ENCODE assay signal across 30 cellular contexts in the genomic region with DNA sequence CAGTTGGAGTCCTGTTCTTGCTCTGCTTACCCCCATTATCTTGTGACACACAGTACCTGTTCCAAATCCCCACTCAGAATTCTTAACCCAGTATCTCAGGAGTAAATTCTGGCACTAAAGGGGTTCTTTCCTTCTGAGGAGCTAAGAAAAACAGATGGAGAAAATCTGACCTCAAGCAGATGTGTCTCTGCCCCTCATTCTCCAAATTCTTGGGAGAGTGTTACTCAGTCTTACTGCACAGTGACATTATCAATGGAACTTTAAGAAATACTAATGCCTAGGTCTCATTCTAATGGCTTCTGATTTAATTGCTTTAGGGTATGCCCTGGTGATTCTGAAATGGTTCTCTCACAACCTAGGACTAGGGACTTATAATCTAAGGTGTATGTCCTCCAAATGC.
"Had no signal": no experiment of that assay in that cellular context is flagged by ENCODE, and none has a peak within 500 bp of the region (broad histone marks: within the 10 kb centered on the region; RNA-seq: fewer than 3 reads in every experiment).

No MANE protein-coding gene starts in this region.

- H3K9me3 ChIP-seq: adrenal gland, MG63, SJCRH30 had no signal

- H3K27me3 ChIP-seq: adrenal gland, MG63, SJCRH30 had no signal

- ATAC-seq: activated CD8-positive, alpha-beta memory T cell treated with anti-CD3 and anti-CD28 coated beads, Interleukin-2, amount 10 ng/mL, durations not matched to agents 7 days and 5 days; activated naive CD4-positive, alpha-beta T cell treated with anti-CD3 and anti-CD28 coated beads, Interleukin-2, amount 50 U/mL, for 72 hours; Panc1 had no signal

- H3K36me3 ChIP-seq: adrenal gland, MG63, SJCRH30, WERI-Rb-1 had no signal

- H3K27ac ChIP-seq: adrenal gland, SJCRH30, SK-N-MC, WERI-Rb-1 had no signal

- DNase-seq: activated CD4-positive, alpha-beta memory T cell treated with anti-CD3 and anti-CD28 coated beads, Interleukin-2, amount 10 ng/mL, durations not matched to agents 7 days and 5 days; activated CD4-positive, alpha-beta T cell treated with anti-CD3 and anti-CD28 coated beads for 1 hour; activated CD4-positive, alpha-beta T cell treated with anti-CD3 and anti-CD28 coated beads for 48 hours; activated CD4-positive, CD25-positive, alpha-beta regulatory T cell; activated CD8-positive, alpha-beta memory T cell treated with anti-CD3 and anti-CD28 coated beads for 24 hours; activated CD8-positive, alpha-beta memory T cell treated with anti-CD3 and anti-CD28 coated beads, Interleukin-2, amount 10 ng/mL, durations not matched to agents 7 days and 5 days; activated CD8-positive, alpha-beta memory T cell treated with anti-CD3 and anti-CD28 coated beads, Interleukin-2, amount 50 U/mL, for 48 hours; activated effector memory CD4-positive, alpha-beta T cell treated with anti-CD3 and anti-CD28 coated beads, Interleukin-2, amount 50 U/mL, for 16 hours; activated naive CD4-positive, alpha-beta T cell; activated T-cell treated with anti-CD3 and anti-CD28 coated beads, Interleukin-2, amount 50 U/mL, for 48 hours; adrenal gland; MG63; NCI-H1048; NCI-H1105 treated with DMSO at 0.1 percent for 48 hours; NCI-H1436; NCI-H1694; NCI-H1930; NCI-H2081 treated with DMSO at 0.1 percent for 48 hours; NCI-H226; NCI-H446 treated with DMSO at 0.1 percent for 48 hours; NCI-H524; NCI-H69; NCI-H82; SHP77; SJCRH30; T1000; WERI-Rb-1 had no signal

- H3K4me1 ChIP-seq: adrenal gland had no signal

- H3K4me3 ChIP-seq: adrenal gland, MG63, SJCRH30, SK-N-MC had no signal
